ENCODE assay signal across 9 cellular contexts in genomic region chr14:54669759-54670630, GRCh38.
DNase-seq lines count a peak whose midpoint lies in the region; ATAC-seq and TF ChIP-seq lines count a peak whose summit lies in the region.
"Had no signal": no experiment of that assay in that cellular context is flagged by ENCODE, and none has a peak within 500 bp of the region (broad histone marks: within the 10 kb centered on the region; RNA-seq: fewer than 3 reads in every experiment).

No MANE protein-coding gene starts in this region.

- H3K27me3 Mint-ChIP-seq in brain (no peaks in the 10 kb centered on the region), nephron (ENCODE audit: low read depth) (no peaks in the 10 kb centered on the region)

- in situ Hi-C loops in ACHN (cut with HindIII; ENCODE audit: low pct_ligation_motif_present, low pct_unique_long_range_greater_than_20kb, low sequenced_read_pairs) = no loop called here

- H3K9me3 Mint-ChIP-seq in brain (no peaks in the 10 kb centered on the region), nephron (no peaks in the 10 kb centered on the region)
- H3K9me3 Mint-ChIP-seq: dendritic cell treated with granulocyte-macrophage colony-stimulating factor and Interleukin-4, amounts not matched to agents 40 ng/mL and 50 ng/mL, for 4 days had no signal

- peak overlapping the region; percentile 66 for H3K4me2 ChIP-seq in KMS-11

- no peak overlapping the region; the same call in 1 of the 2 replicates for H3K9ac ChIP-seq in KMS-11

- no peak overlapping the region for H2AFZ ChIP-seq in KMS-11 (ENCODE audit: low read depth)

- H3K36me3 ChIP-seq in KMS-11 (ENCODE audit: insufficient read depth) = no peaks in the 10 kb centered on the region

- H4K20me1 ChIP-seq in KMS-11 (ENCODE audit: insufficient read depth) = no peaks in the 10 kb centered on the region

- ATAC-seq in HG02623 (IDR thresholded peaks at IDR 0.05; ENCODE audit: unreplicated experiment) (no peak), HG03108 (IDR thresholded peaks at IDR 0.05; ENCODE audit: unreplicated experiment) (no peak)

- H3K4me3 ChIP-seq in KMS-11 (IDR thresholded peaks at IDR 0.05; ENCODE audit: insufficient read depth, low read depth, low read length) = no peak overlapping the region

- DNase-seq in ACHN = peak; percentile 32
- no peak for DNase-seq in NCI-H524 (lab: John Stamatoyannopoulos, UW)
- DNase-seq in Ammon's horn (ENCODE audit: low spot score) = no peak

- peak overlapping the region; percentile 47; the same call in 1 of the 2 replicates for H3K27ac ChIP-seq in KMS-11

- H3K36me3 Mint-ChIP-seq in brain (no peaks in the 10 kb centered on the region), nephron (ENCODE audit: low read depth) (no peaks in the 10 kb centered on the region)

- H3K27ac Mint-ChIP-seq in brain (peak overlapping the region; percentile 13 to 50 (median 33)), nephron (peak overlapping the region in 2 of 3 experiments; percentile 7)
- H3K27ac Mint-ChIP-seq: dendritic cell treated with granulocyte-macrophage colony-stimulating factor and Interleukin-4, amounts not matched to agents 40 ng/mL and 50 ng/mL, for 4 days had no signal

- H3K4me1 ChIP-seq in KMS-11 (ENCODE audit: low read depth, poor library complexity, severe bottlenecking) = peaks cover 54% of the 10 kb centered on the region

- H3K4me3 Mint-ChIP-seq in brain (no peak overlapping the region), nephron (no peak overlapping the region)
- H3K4me3 Mint-ChIP-seq: dendritic cell treated with granulocyte-macrophage colony-stimulating factor and Interleukin-4, amounts not matched to agents 40 ng/mL and 50 ng/mL, for 4 days had no signal

- H3K27me3 ChIP-seq in KMS-11 (ENCODE audit: insufficient read depth, low read depth) = no peaks in the 10 kb centered on the region

- TF ChIP-seq CTCF in KMS-11 (conservative IDR thresholded peaks at IDR 0.05; ENCODE audit: low read depth, low read length) (no peak), brain (conservative IDR thresholded peaks at IDR 0.05) (no peak), nephron (IDR thresholded peaks at IDR 0.05; ENCODE audit: unreplicated experiment in 3 of 3) (no peak)

- H3K4me1 Mint-ChIP-seq in brain (peaks cover 88% of the 10 kb centered on the region), nephron (peaks cover 85% of the 10 kb centered on the region)

- H3K79me2 ChIP-seq in KMS-11 (ENCODE audit: insufficient read depth, low read depth) = no peaks in the 10 kb centered on the region
